Comparison of ENCODE assay signal across 19 cellular contexts in the genomic region with DNA sequence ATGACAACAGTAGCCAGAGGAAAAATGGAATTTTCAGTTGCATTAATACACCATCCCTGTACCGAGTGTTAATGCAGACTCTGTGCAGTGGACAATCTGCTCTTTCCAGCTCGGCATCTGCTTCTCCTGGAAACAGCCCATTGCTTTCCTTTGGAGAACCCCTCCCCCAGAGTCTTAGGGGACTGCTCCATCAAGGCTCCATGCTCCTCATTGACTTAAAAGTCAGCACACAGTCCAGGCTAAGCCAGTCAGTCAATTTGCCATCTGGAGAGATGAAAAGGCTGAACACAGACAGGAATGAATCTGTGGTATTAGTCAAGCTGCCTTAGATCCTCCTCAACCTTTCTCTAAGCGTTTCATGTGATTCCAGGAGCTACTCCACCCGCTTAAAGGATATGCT. TPM values are rescaled to one million over a fixed set of nuclear protein-coding genes. Genes with fewer than 3 reads are reported as not detected.
DNase-seq lines count a peak whose midpoint lies in the region; ATAC-seq and FAIRE-seq lines count a peak whose summit lies in the region.
"Had no signal": no experiment of that assay in that cellular context is flagged by ENCODE, and none has a peak within 500 bp of the region (broad histone marks: within the 10 kb centered on the region; RNA-seq: fewer than 3 reads in every experiment).

No MANE protein-coding gene starts in this region.

- intact Hi-C loops in left colon (cut with DNase I, micrococcal nuclease), result no loop called here

- FAIRE-seq in GM18507 (lab: Jason Lieb, UNC), result peak; percentile 56

- peak overlapping the region; percentile 84 for H3K27ac ChIP-seq in ectodermal cell (ENCODE audit: insufficient read depth, low read depth, low read length, poor library complexity, severe bottlenecking)
- H3K27ac ChIP-seq: breast epithelium, C4-2B, esophagus muscularis mucosa, left ventricle myocardium inferior, ovary, Peyer's patch, sigmoid colon had no signal

- DNase-seq in GM18507 (ENCODE audit: extremely low spot score, insufficient read length, low read depth), result no peak
- peak; percentile 96 for DNase-seq in NCI-H524 treated with DMSO at 0.1 percent for 48 hours (lab: John Stamatoyannopoulos, UW)
- DNase-seq in superior temporal gyrus (ENCODE audit: extremely low spot score), result peak; percentile 63
- no peak for DNase-seq in activated naive CD4-positive, alpha-beta T cell treated with anti-CD3 and anti-CD28 coated beads, Interleukin-2, amount 50 U/mL, for 16 hours
- no peak for DNase-seq in left colon
- DNase-seq: activated CD4-positive, alpha-beta T cell treated with anti-CD3 and anti-CD28 coated beads, Interleukin-2, amount 50 U/mL, for 4 hours; activated T-cell treated with anti-CD3 and anti-CD28 coated beads, Interleukin-2, amount 50 U/mL, for 24 hours; EL; left ventricle myocardium inferior; NCI-H1930; ovary; Peyer's patch; sigmoid colon; stimulated activated CD4-positive, alpha-beta T cell treated with anti-CD3 and anti-CD28 coated beads, Interleukin-2, amount 100 ng/mL, for 24 hours had no signal

- WGBS in ectodermal cell, 2 experiments, result 88 to 89% methylated on average over 4 of the region's 4 CpGs

- ATAC-seq in HG03139 (IDR thresholded peaks at IDR 0.05; ENCODE audit: unreplicated experiment) (no peak), left colon (no peak)

- no peaks in the 10 kb centered on the region for H3K9me3 ChIP-seq in ectodermal cell (ENCODE audit: control insufficient read depth, low read length)
- H3K9me3 ChIP-seq: breast epithelium, esophagus muscularis mucosa, left ventricle myocardium inferior, ovary, Peyer's patch, sigmoid colon had no signal

- H3K36me3 ChIP-seq in ectodermal cell (ENCODE audit: control insufficient read depth, insufficient read depth, low read length), result no peaks in the 10 kb centered on the region
- H3K36me3 ChIP-seq: breast epithelium, esophagus muscularis mucosa, left ventricle myocardium inferior, ovary, Peyer's patch, sigmoid colon had no signal

- peaks cover 27% of the 10 kb centered on the region for H3K4me1 ChIP-seq in ectodermal cell (ENCODE audit: control insufficient read depth, insufficient read depth, low read length)
- H3K4me1 ChIP-seq: breast epithelium, sigmoid colon had no signal

- no peak overlapping the region for H3K4me3 ChIP-seq in ectodermal cell (ENCODE audit: insufficient read depth, low read depth, low read length)
- H3K4me3 ChIP-seq: breast epithelium, esophagus muscularis mucosa, left ventricle myocardium inferior, ovary, Peyer's patch, sigmoid colon had no signal

- no peaks in the 10 kb centered on the region for H3K27me3 ChIP-seq in ectodermal cell (ENCODE audit: control insufficient read depth, insufficient read depth, low read length, poor library complexity, severe bottlenecking)
- H3K27me3 ChIP-seq: breast epithelium, esophagus muscularis mucosa, ovary, Peyer's patch, sigmoid colon had no signal

RNA-seq across cellular contexts. Expression of a gene that starts 20.3 kb away (rescaled TPM):
- 23.1 TPM for polyA plus RNA-seq in ectodermal cell (2013, experiment 1 of 4)
- polyA plus RNA-seq in ectodermal cell (2013, experiment 2 of 4), result 36.6 TPM
- polyA plus RNA-seq in ectodermal cell (2013, experiment 3 of 4), result 22.3 TPM
- polyA plus RNA-seq in ectodermal cell (2013, experiment 4 of 4), result 28.5 TPM
- total RNA-seq in left colon, result 10 to 100 TPM; 64.7 to 70.5 TPM

Comparison
In these comparisons a context has a peak if more than half of its experiments do, and no peak if none do; other contexts are left out.
1. DNase-seq: peak in NCI-H524 treated with DMSO at 0.1 percent for 48 hours (single experiment) and superior temporal gyrus (single experiment); none in GM18507 (single experiment), activated naive CD4-positive, alpha-beta T cell treated with anti-CD3 and anti-CD28 coated beads, Interleukin-2, amount 50 U/mL, for 16 hours (single experiment) and left colon (0 of 2).